Comparison of ENCODE assay signal across 19 cellular contexts in the genomic region with DNA sequence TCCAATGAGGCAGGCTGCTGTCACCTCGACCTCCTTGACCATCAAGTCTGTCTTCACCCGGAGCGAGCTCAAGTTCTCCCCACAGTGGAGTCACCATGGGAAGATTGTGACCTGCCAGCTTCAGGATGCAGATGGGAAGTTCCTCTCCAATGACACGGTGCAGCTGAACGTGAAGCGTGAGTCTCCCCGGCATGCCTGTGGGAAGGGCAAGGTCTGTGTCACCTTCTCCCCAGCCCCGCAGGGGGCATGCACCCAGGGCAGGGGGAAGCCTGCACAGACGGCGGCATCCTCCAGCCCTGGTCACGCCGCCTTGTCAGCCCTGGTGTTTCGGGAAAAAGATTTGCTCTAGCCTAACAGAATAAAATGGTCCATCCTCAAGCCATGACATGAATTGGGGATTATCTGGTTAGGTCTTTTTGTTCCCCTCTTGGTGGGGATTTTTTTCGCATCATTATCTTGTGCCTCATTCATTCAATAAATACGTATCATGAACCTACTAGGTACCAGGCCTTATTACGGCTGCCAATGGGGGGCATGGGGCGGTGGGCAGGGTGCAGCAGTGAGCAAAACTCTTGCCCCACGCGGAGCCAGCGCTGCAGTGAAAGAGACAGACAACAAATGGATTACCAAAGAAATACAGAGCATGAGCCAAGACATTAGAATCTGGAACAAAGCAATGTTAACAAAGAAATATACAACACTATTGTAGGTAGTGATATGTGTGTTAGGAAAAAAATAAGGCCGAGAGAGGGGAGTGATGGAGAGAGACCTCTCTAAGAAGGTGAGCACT. TPM values are rescaled to one million over a fixed set of nuclear protein-coding genes. Genes with fewer than 3 reads are reported as not detected.
"Had no signal": no experiment of that assay in that cellular context is flagged by ENCODE, and none has a peak within 500 bp of the region (broad histone marks: within the 10 kb centered on the region; RNA-seq: fewer than 3 reads in every experiment).

No MANE protein-coding gene starts in this region.

- DNase-seq: activated CD4-positive, alpha-beta T cell treated with anti-CD3 and anti-CD28 coated beads, Interleukin-2, amount 50 U/mL, for 4 hours; activated CD4-positive, CD25-positive, alpha-beta regulatory T cell; activated naive CD4-positive, alpha-beta T cell treated with Interleukin-2 at 50 U/mL for 16 hours; activated T-cell treated with anti-CD3 and anti-CD28 coated beads for 4 hours; dermis blood vessel endothelial cell; immature natural killer cell; left colon; stimulated activated CD4-positive, alpha-beta T cell treated with anti-CD3 and anti-CD28 coated beads, Interleukin-2, amount 100 ng/mL, for 48 hours; stomach; T-helper 2 cell had no signal

- H3K27ac ChIP-seq: epithelial cell of prostate, heart left ventricle, stomach had no signal

- H3K36me3 ChIP-seq: heart left ventricle, stomach had no signal

- FAIRE-seq: astrocyte, bronchial epithelial cell, frontal cortex had no signal

- H3K9me3 Mint-ChIP-seq: immature natural killer cell had no signal

- H3K27ac Mint-ChIP-seq: immature natural killer cell had no signal

- H3K36me3 Mint-ChIP-seq: immature natural killer cell had no signal

- H3K4me3 ChIP-seq: heart left ventricle, stomach had no signal

- ATAC-seq: heart left ventricle, left colon had no signal

- H3K4me1 Mint-ChIP-seq: immature natural killer cell had no signal

- H3K4me3 Mint-ChIP-seq: immature natural killer cell had no signal

- H3K4me1 ChIP-seq: heart left ventricle, stomach had no signal

- H3K9me3 ChIP-seq: heart left ventricle, stomach had no signal

RNA-seq across cellular contexts. Expression of a gene that starts 7.4 kb away (rescaled TPM):
- total RNA-seq: astrocyte, chondrocyte, frontal cortex, lung microvascular endothelial cell had no signal

RNA-seq across cellular contexts. Expression of a gene that starts 11.3 kb away (rescaled TPM):
- total RNA-seq: astrocyte, bronchial epithelial cell, chondrocyte, dermis blood vessel endothelial cell, frontal cortex, heart left ventricle, lung microvascular endothelial cell, skeletal muscle tissue, ureter had no signal
- polyA plus RNA-seq: heart left ventricle, immature natural killer cell, stomach had no signal

RNA-seq across cellular contexts. Expression of a gene that starts 21.9 kb away (rescaled TPM):
- total RNA-seq: astrocyte, bronchial epithelial cell, chondrocyte, frontal cortex, left colon, skeletal muscle tissue, stomach, ureter had no signal
- polyA plus RNA-seq: immature natural killer cell had no signal

RNA-seq across cellular contexts. Expression of a gene that starts 34.5 kb away (rescaled TPM):
- total RNA-seq: astrocyte, bronchial epithelial cell, chondrocyte, dermis blood vessel endothelial cell, frontal cortex, heart left ventricle, left colon, lung microvascular endothelial cell, skeletal muscle tissue, stomach, ureter had no signal
- polyA plus RNA-seq: heart left ventricle, immature natural killer cell had no signal

RNA-seq across cellular contexts. Expression of a gene that starts 44.4 kb away (rescaled TPM):
- total RNA-seq: astrocyte, bronchial epithelial cell, chondrocyte, dermis blood vessel endothelial cell, frontal cortex, left colon, lung microvascular endothelial cell, ureter had no signal
- polyA plus RNA-seq: immature natural killer cell had no signal
